ENCODE assay signal across 9 cellular contexts in the genomic region with DNA sequence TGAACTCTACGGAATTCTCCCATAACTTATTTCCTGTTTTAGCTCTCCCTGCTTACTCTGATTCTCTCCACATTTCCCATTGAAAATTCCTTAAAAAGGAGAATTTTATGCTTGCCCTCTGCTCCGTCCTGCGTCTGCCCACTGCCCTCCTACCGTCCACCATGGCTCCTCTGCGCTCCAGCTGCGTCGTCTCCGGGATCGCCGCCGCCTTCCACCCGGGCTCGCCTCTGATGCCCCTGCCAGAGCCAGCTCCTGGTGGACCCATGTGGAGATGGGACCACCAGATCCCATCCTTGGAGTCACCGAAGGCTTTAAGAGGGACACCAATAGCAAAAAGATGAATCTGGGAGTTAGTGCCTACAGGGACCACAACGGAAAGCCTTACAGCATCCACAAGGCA.
"Had no signal": no experiment of that assay in that cellular context is flagged by ENCODE, and none has a peak within 500 bp of the region (broad histone marks: within the 10 kb centered on the region; RNA-seq: fewer than 3 reads in every experiment).

No MANE protein-coding gene starts in this region.

- H3K9me3 ChIP-seq: HAP-1 had no signal

- H3K27ac ChIP-seq: GM23248, HL-60 had no signal

- ATAC-seq: HCT116, HepG2 had no signal

- H3K4me3 ChIP-seq: GM23248, HAP-1 had no signal

- DNase-seq: GM23248, GOT3, H7, HFFc6, KBM-7 had no signal

- H2AFZ ChIP-seq: GM23248 had no signal

- H3K9ac ChIP-seq: GM23248 had no signal

- H3K36me3 ChIP-seq: HAP-1 had no signal
